Comparison of ENCODE assay signal across 1 cellular context in genomic region chr3:187101184-187102072, GRCh38.
TF ChIP-seq lines count a peak whose summit lies in the region.

No MANE protein-coding gene starts in this region.

TF ChIP-seq in GM23338, 12 proteins besides CTCF, POLR2A, EP300 and RAD21 (continued from another document):
- TF ChIP-seq, protein P1, sequence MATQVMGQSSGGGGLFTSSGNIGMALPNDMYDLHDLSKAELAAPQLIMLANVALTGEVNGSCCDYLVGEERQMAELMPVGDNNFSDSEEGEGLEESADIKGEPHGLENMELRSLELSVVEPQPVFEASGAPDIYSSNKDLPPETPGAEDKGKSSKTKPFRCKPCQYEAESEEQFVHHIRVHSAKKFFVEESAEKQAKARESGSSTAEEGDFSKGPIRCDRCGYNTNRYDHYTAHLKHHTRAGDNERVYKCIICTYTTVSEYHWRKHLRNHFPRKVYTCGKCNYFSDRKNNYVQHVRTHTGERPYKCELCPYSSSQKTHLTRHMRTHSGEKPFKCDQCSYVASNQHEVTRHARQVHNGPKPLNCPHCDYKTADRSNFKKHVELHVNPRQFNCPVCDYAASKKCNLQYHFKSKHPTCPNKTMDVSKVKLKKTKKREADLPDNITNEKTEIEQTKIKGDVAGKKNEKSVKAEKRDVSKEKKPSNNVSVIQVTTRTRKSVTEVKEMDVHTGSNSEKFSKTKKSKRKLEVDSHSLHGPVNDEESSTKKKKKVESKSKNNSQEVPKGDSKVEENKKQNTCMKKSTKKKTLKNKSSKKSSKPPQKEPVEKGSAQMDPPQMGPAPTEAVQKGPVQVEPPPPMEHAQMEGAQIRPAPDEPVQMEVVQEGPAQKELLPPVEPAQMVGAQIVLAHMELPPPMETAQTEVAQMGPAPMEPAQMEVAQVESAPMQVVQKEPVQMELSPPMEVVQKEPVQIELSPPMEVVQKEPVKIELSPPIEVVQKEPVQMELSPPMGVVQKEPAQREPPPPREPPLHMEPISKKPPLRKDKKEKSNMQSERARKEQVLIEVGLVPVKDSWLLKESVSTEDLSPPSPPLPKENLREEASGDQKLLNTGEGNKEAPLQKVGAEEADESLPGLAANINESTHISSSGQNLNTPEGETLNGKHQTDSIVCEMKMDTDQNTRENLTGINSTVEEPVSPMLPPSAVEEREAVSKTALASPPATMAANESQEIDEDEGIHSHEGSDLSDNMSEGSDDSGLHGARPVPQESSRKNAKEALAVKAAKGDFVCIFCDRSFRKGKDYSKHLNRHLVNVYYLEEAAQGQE (IDR thresholded peaks at IDR 0.05; ENCODE audit: unreplicated experiment): no peak
- TF ChIP-seq POLR2AphosphoS5 (IDR thresholded peaks at IDR 0.05; ENCODE audit: low read depth): no peak
- TF ChIP-seq, protein P2, sequence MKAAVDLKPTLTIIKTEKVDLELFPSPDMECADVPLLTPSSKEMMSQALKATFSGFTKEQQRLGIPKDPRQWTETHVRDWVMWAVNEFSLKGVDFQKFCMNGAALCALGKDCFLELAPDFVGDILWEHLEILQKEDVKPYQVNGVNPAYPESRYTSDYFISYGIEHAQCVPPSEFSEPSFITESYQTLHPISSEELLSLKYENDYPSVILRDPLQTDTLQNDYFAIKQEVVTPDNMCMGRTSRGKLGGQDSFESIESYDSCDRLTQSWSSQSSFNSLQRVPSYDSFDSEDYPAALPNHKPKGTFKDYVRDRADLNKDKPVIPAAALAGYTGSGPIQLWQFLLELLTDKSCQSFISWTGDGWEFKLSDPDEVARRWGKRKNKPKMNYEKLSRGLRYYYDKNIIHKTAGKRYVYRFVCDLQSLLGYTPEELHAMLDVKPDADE (IDR thresholded peaks at IDR 0.05): no peak
- no peak for TF ChIP-seq JUNB (IDR thresholded peaks at IDR 0.05; ENCODE audit: unreplicated experiment)
- no peak for TF ChIP-seq CREB1 (CRISPR knock-in tag; IDR thresholded peaks at IDR 0.05; ENCODE audit: low read depth)
- TF ChIP-seq ZNF114 (CRISPR knock-in tag; IDR thresholded peaks at IDR 0.05): no peak
- TF ChIP-seq EZH2 (IDR thresholded peaks at IDR 0.05; ENCODE audit: low read depth, unreplicated experiment): no peak
